ENCODE assay signal across 17 cellular contexts in the genomic region with DNA sequence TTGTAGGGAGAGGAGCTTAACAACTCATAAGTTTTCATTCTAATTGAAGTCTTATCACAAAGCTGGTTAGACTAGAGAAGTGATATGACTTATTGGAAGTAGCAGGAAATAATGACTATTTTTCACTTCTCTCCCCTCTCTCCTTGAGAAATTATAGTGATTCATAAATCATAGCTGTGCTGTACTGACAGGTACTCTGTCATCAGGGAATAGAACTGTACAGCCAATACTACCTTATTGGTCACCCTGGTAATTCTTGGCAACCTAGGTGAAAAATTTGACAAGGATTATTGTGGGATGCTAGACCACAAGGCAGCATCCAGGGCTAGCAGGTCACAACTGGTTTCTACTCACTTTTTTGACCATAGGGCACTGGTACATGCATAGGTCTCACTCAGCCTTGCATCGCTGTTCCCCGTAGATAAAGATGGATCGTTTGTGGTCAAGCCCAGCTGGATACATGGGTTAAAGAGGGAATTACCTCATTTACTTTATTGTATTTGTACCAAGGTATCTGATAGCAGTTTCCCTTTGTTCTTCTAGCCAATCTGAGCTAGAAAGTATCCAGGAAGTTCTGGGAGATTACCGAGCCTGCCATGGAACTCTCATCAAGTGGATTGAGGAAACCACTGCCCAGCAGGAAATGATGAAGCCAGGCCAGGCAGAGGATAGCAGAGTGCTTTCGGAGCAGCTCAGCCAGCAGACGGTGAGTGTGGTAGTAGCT.
DNase-seq lines count a peak whose midpoint lies in the region; ATAC-seq and FAIRE-seq lines count a peak whose summit lies in the region.
"Had no signal": no experiment of that assay in that cellular context is flagged by ENCODE, and none has a peak within 500 bp of the region (broad histone marks: within the 10 kb centered on the region; RNA-seq: fewer than 3 reads in every experiment).

No MANE protein-coding gene starts in this region.

- H3K27ac Mint-ChIP-seq in CD4-positive, CD25-positive, alpha-beta regulatory T cell = peak overlapping the region in 2 of 3 donors; percentile 17 to 61
- peak overlapping the region in 1 of 2 donors; percentile 22 for H3K27ac Mint-ChIP-seq in natural killer cell treated with Interleukin-12 subunit alpha and Interleukin-12 subunit beta and Interleukin-15 and Interleukin-18, amount 100 ng/mL, for 72 hours

- DNase-seq in CD4-positive, CD25-positive, alpha-beta regulatory T cell = no peak
- DNase-seq in GM19239 (ENCODE audit: insufficient read length, low spot score) = no peak
- DNase-seq in astrocyte of the hippocampus (ENCODE audit: low read depth, low spot score) = peak; percentile 16
- DNase-seq in kidney tubule cell (ENCODE audit: low spot score) = peak; percentile 18
- no peak for DNase-seq in Kasumi-1 (lab: John Stamatoyannopoulos, UW)
- DNase-seq in NOMO-1 treated with dmso at 0.1 percent for 144 hours (lab: John Stamatoyannopoulos, UW; ENCODE audit: unreplicated experiment) = no peak
- DNase-seq in natural killer cell treated with Interleukin-12 subunit alpha and Interleukin-12 subunit beta and Interleukin-15 and Interleukin-18, amount 100 ng/mL, for 72 hours (ENCODE audit: low spot score) = no peak
- DNase-seq: BE2C, H7, NCI-H1092, NCI-H524, T-helper 2 cell had no signal

- H3K4me1 ChIP-seq in CD4-positive, CD25-positive, alpha-beta regulatory T cell (ENCODE audit: control insufficient read depth, insufficient read depth, low read length, poor library complexity, severe bottlenecking) = no peaks in the 10 kb centered on the region
- H3K4me1 ChIP-seq: BE2C had no signal

- H3K9me3 ChIP-seq in CD4-positive, CD25-positive, alpha-beta regulatory T cell (ENCODE audit: control insufficient read depth in 2 of 2, low read length in 2 of 2) = no peaks in the 10 kb centered on the region
- H3K9me3 ChIP-seq: BE2C had no signal

- H3K36me3 Mint-ChIP-seq in CD4-positive, CD25-positive, alpha-beta regulatory T cell = peaks cover 66% of the 10 kb centered on the region
- peaks cover 54% of the 10 kb centered on the region for H3K36me3 Mint-ChIP-seq in natural killer cell treated with Interleukin-12 subunit alpha and Interleukin-12 subunit beta and Interleukin-15 and Interleukin-18, amount 100 ng/mL, for 72 hours

- H3K36me3 ChIP-seq in CD4-positive, CD25-positive, alpha-beta regulatory T cell (ENCODE audit: control insufficient read depth, insufficient read depth, low read length) = peaks cover 97% of the 10 kb centered on the region
- H3K36me3 ChIP-seq: BE2C had no signal

- H3K4me3 ChIP-seq in CD4-positive, CD25-positive, alpha-beta regulatory T cell (ENCODE audit: low read depth, low read length) = no peak overlapping the region

- no peaks in the 10 kb centered on the region for H3K27me3 Mint-ChIP-seq in CD4-positive, CD25-positive, alpha-beta regulatory T cell
- no peaks in the 10 kb centered on the region for H3K27me3 Mint-ChIP-seq in natural killer cell treated with Interleukin-12 subunit alpha and Interleukin-12 subunit beta and Interleukin-15 and Interleukin-18, amount 100 ng/mL, for 72 hours

- no peak overlapping the region for H3K27ac ChIP-seq in CD4-positive, CD25-positive, alpha-beta regulatory T cell (ENCODE audit: insufficient read depth, low read length, poor library complexity, severe bottlenecking)
- H3K27ac ChIP-seq: RWPE1 had no signal

- no peak overlapping the region for H3K4me3 Mint-ChIP-seq in CD4-positive, CD25-positive, alpha-beta regulatory T cell
- H3K4me3 Mint-ChIP-seq in natural killer cell treated with Interleukin-12 subunit alpha and Interleukin-12 subunit beta and Interleukin-15 and Interleukin-18, amount 100 ng/mL, for 72 hours = no peak overlapping the region
- H3K4me3 Mint-ChIP-seq: neural crest cell had no signal

- H3K4me1 Mint-ChIP-seq in CD4-positive, CD25-positive, alpha-beta regulatory T cell = peaks cover 0 to 13% (median 1%) of the 10 kb centered on the region in 4 donors
- H3K4me1 Mint-ChIP-seq in natural killer cell treated with Interleukin-12 subunit alpha and Interleukin-12 subunit beta and Interleukin-15 and Interleukin-18, amount 100 ng/mL, for 72 hours (ENCODE audit: low read depth in 2 of 2) = peaks cover 6 to 14% of the 10 kb centered on the region in 2 donors
- H3K4me1 Mint-ChIP-seq: neural crest cell had no signal

- FAIRE-seq in GM19239 (lab: Jason Lieb, UNC) = peak; percentile 37
- FAIRE-seq: keratinocyte had no signal

- ATAC-seq in CD4-positive, CD25-positive, alpha-beta regulatory T cell (ENCODE audit: low read depth in 2 of 2) = no peak
- ATAC-seq in GM21528 (IDR thresholded peaks at IDR 0.05; ENCODE audit: low FRiP score, unreplicated experiment) = no peak
- ATAC-seq in natural killer cell treated with Interleukin-12 subunit alpha and Interleukin-12 subunit beta and Interleukin-15 and Interleukin-18, amount 100 ng/mL, for 72 hours = no peak

- no peaks in the 10 kb centered on the region for H3K27me3 ChIP-seq in CD4-positive, CD25-positive, alpha-beta regulatory T cell (ENCODE audit: control insufficient read depth, insufficient read depth, low read length)
- H3K27me3 ChIP-seq: BE2C had no signal

- no peaks in the 10 kb centered on the region for H3K9me3 Mint-ChIP-seq in CD4-positive, CD25-positive, alpha-beta regulatory T cell
- no peaks in the 10 kb centered on the region for H3K9me3 Mint-ChIP-seq in natural killer cell treated with Interleukin-12 subunit alpha and Interleukin-12 subunit beta and Interleukin-15 and Interleukin-18, amount 100 ng/mL, for 72 hours
- H3K9me3 Mint-ChIP-seq: activated naive CD4-positive, alpha-beta T cell treated with anti-CD3 and anti-CD28 coated beads, Interleukin-2, amount 50 U/mL, for 72 hours; neural crest cell had no signal

Comparison
In these comparisons a context has a peak if more than half of its experiments do, and no peak if none do; other contexts are left out.
1. DNase-seq: peak in astrocyte of the hippocampus (single experiment) and kidney tubule cell (single experiment); none in CD4-positive, CD25-positive, alpha-beta regulatory T cell (0 of 3), GM19239 (single experiment), Kasumi-1 (0 of 2), NOMO-1 treated with dmso at 0.1 percent for 144 hours (single experiment) and natural killer cell treated with Interleukin-12 subunit alpha and Interleukin-12 subunit beta and Interleukin-15 and Interleukin-18, amount 100 ng/mL, for 72 hours (single experiment).